ENCODE assay signal across 8 cellular contexts in genomic region chr15:93029613-93030429, GRCh38. TPM values are rescaled to one million over a fixed set of nuclear protein-coding genes. Genes with fewer than 3 reads are reported as not detected.
DNase-seq lines count a peak whose midpoint lies in the region; ATAC-seq and TF ChIP-seq lines count a peak whose summit lies in the region.

No MANE protein-coding gene starts in this region.

- H3K4me1 ChIP-seq in left ventricle myocardium inferior = peaks cover 64% of the 10 kb centered on the region
- H3K4me1 ChIP-seq in skeletal muscle tissue (ENCODE audit: control insufficient read depth in 3 of 3, insufficient read depth in 3 of 3, low read length in 3 of 3) = peaks cover 63 to 67% (median 64%) of the 10 kb centered on the region in 3 donors

- H3K27ac ChIP-seq in left ventricle myocardium inferior (replicated peaks) (peak overlapping the region; percentile 92), skeletal muscle tissue (ENCODE audit: low read depth, low read length) (peak overlapping the region; percentile 93)

- peak; percentile 13 for ATAC-seq in GM18867 (IDR thresholded peaks at IDR 0.05; ENCODE audit: unreplicated experiment)
- ATAC-seq in GM19397 (IDR thresholded peaks at IDR 0.05; ENCODE audit: unreplicated experiment) = no peak

- H3K27me3 ChIP-seq in left ventricle myocardium inferior (ENCODE audit: low read depth) (no peaks in the 10 kb centered on the region), skeletal muscle tissue (ENCODE audit: control insufficient read depth in 3 of 3, insufficient read depth in 3 of 3, low read length in 3 of 3) (no peaks in the 10 kb centered on the region)

- peak; percentile 56 for DNase-seq in activated CD8-positive, alpha-beta memory T cell treated with anti-CD3 and anti-CD28 coated beads, Interleukin-2, amount 50 U/mL, for 48 hours
- DNase-seq in left ventricle myocardium inferior (no peak), SKM-1 (lab: John Stamatoyannopoulos, UW; ENCODE audit: unreplicated experiment) (no peak), iPS-NIHi7 (ENCODE audit: extremely low spot score) (no peak), NCI-H2171 treated with DMSO at 0.1 percent for 48 hours (lab: John Stamatoyannopoulos, UW) (no peak)

- H3K9ac ChIP-seq in skeletal muscle tissue (ENCODE audit: low read depth in 1 of 3, low read length in 3 of 3) = peak overlapping the region; percentile 76 to 84 (median 79)

- intact Hi-C loops in left ventricle myocardium inferior (cut with micrococcal nuclease) = loop anchor here (5.0 to 10.0 kb wide), 2 partner anchors 1092 to 1295 kb away; no protein-coding TSS in a partner anchor

- TF ChIP-seq CTCF in left ventricle myocardium inferior (IDR thresholded peaks at IDR 0.05; ENCODE audit: borderline replicate concordance) = no peak

- H3K9me3 ChIP-seq in left ventricle myocardium inferior (replicated peaks) = no peaks in the 10 kb centered on the region
- H3K9me3 ChIP-seq in skeletal muscle tissue (ENCODE audit: control insufficient read depth in 3 of 3, low read length in 3 of 3) = no peaks in the 10 kb centered on the region

- no peak overlapping the region for H3K4me3 ChIP-seq in left ventricle myocardium inferior
- peak overlapping the region; percentile 41 to 56 (median 54) for H3K4me3 ChIP-seq in skeletal muscle tissue (ENCODE audit: low read length in 3 of 3)

- H3K36me3 ChIP-seq in left ventricle myocardium inferior = peaks cover 27% of the 10 kb centered on the region
- H3K36me3 ChIP-seq in skeletal muscle tissue (ENCODE audit: control insufficient read depth in 3 of 3, insufficient read depth in 3 of 3, low read length in 3 of 3) = peaks cover 17 to 23% (median 17%) of the 10 kb centered on the region in 3 donors

RNA-seq across cellular contexts. Expression of gene RGMA, which starts 59.2 kb away (rescaled TPM):
- total RNA-seq in left ventricle myocardium inferior (16.9 TPM), skeletal muscle tissue (5.7 TPM)
